9 cellular contexts compared by ENCODE assay signal in genomic region chr17:42329025-42329976, GRCh38. TPM values are rescaled to one million over a fixed set of nuclear protein-coding genes. Genes with fewer than 3 reads are reported as not detected.
A peak's percentile ranks its signal among the peaks of the same experiment; 100 is the strongest.
DNase-seq lines count a peak whose midpoint lies in the region; ATAC-seq and TF ChIP-seq lines count a peak whose summit lies in the region.
"Had no signal": no experiment of that assay in that cellular context is flagged by ENCODE, and none has a peak within 500 bp of the region (broad histone marks: within the 10 kb centered on the region; RNA-seq: fewer than 3 reads in every experiment).

No MANE protein-coding gene starts in this region.

- no peak overlapping the region; the same call in 1 of the 2 replicates for H3K14ac ChIP-seq in H9 (ENCODE audit: insufficient read depth, low read length)

- no peak overlapping the region for H2BK12ac ChIP-seq in H9 (ENCODE audit: insufficient read length, low read depth, low read length)

- H2AK5ac ChIP-seq in H9 (ENCODE audit: insufficient read length, low read length), result no peak overlapping the region

- H3K27me3 Mint-ChIP-seq in H9 (ENCODE audit: low read depth) (no peaks in the 10 kb centered on the region), T-helper 17 cell (no peaks in the 10 kb centered on the region), glutamatergic neuron (ENCODE audit: unreplicated experiment) (no peaks in the 10 kb centered on the region)

- peak overlapping the region; percentile 71 for H3T11ph ChIP-seq in H9 (ENCODE audit: low read length)

- ATAC-seq in T-helper 17 cell, result no peak
- ATAC-seq in sciatic nerve, result peak; percentile 76
- ATAC-seq in HG02885 (IDR thresholded peaks at IDR 0.05; ENCODE audit: poor library complexity, unreplicated experiment), result no peak
- ATAC-seq in HG03139 (IDR thresholded peaks at IDR 0.05; ENCODE audit: unreplicated experiment), result no peak
- no peak for ATAC-seq in HG03135 (IDR thresholded peaks at IDR 0.05; ENCODE audit: unreplicated experiment)

- H2BK15ac ChIP-seq in H9 (ENCODE audit: low read depth, low read length), result no peak overlapping the region

- no peak overlapping the region for H2AFZ ChIP-seq in H9 (ENCODE audit: low read length)

- H3K27ac Mint-ChIP-seq in H9 (peak overlapping the region; percentile 92 to 100 (median 98)), T-helper 17 cell (peak overlapping the region; percentile 11), glutamatergic neuron (ENCODE audit: unreplicated experiment) (peak overlapping the region; percentile 17)

- no peak overlapping the region for H2BK5ac ChIP-seq in H9 (ENCODE audit: insufficient read length, low read length)

- H3K9me3 Mint-ChIP-seq in H9 (no peaks in the 10 kb centered on the region), glutamatergic neuron (ENCODE audit: unreplicated experiment) (no peaks in the 10 kb centered on the region)

- H3K36me3 Mint-ChIP-seq in H9 (ENCODE audit: insufficient read depth in 1 of 3, low read depth in 3 of 3) (peaks cover 44 to 66% (median 48%) of the 10 kb centered on the region in 3 experiments), T-helper 17 cell (ENCODE audit: low read depth) (peaks cover 3% of the 10 kb centered on the region), glutamatergic neuron (ENCODE audit: unreplicated experiment) (no peaks in the 10 kb centered on the region)

- H2BK120ac ChIP-seq in H9 (ENCODE audit: low read depth, low read length, poor library complexity, severe bottlenecking), result peak overlapping the region; percentile 79

- H3K4me1 Mint-ChIP-seq in H9 (peaks cover 20 to 35% of the 10 kb centered on the region in 2 experiments), T-helper 17 cell (no peaks in the 10 kb centered on the region), glutamatergic neuron (ENCODE audit: low read depth, unreplicated experiment) (peaks cover 11% of the 10 kb centered on the region)

- peak overlapping the region; percentile 15 for H3K4me2 ChIP-seq in H9 (ENCODE audit: insufficient read depth, insufficient read length, low read length)

- no peak overlapping the region for H3K56ac ChIP-seq in H9 (ENCODE audit: insufficient read length, low read depth, low read length)

- H3K79me1 ChIP-seq in H9 (ENCODE audit: insufficient read depth, low read depth, low read length, poor library complexity, severe bottlenecking), result no peaks in the 10 kb centered on the region

- intact Hi-C loops in sciatic nerve (cut with DNase I), result no loop called here

- H3K27me3 ChIP-seq in H9 (ENCODE audit: insufficient read depth, low read length), result no peaks in the 10 kb centered on the region

- H2BK20ac ChIP-seq in H9 (ENCODE audit: low read depth, low read length, poor library complexity, severe bottlenecking), result no peak overlapping the region

- H4K20me1 ChIP-seq in H9 (ENCODE audit: control insufficient read depth, insufficient read depth, insufficient read length), result no peaks in the 10 kb centered on the region

- H4K91ac ChIP-seq in H9 (ENCODE audit: insufficient read length, low read depth, low read length), result no peak overlapping the region

- H4K5ac ChIP-seq in H9 (ENCODE audit: insufficient read length, low read depth, low read length), result no peak overlapping the region

- no peak overlapping the region; the same call in 1 of the 2 replicates for H3K4ac ChIP-seq in H9 (ENCODE audit: low read depth, low read length)

- H3K18ac ChIP-seq in H9 (ENCODE audit: insufficient read length, low read depth, low read length), result peak overlapping the region; percentile 4

- H3K23me2 ChIP-seq in H9 (ENCODE audit: insufficient read length, low read depth, low read length, poor library complexity, severe bottlenecking), result no peaks in the 10 kb centered on the region

- peak overlapping the region; percentile 35 to 67; a peak in 4 of 5 replicates for H3K4me3 Mint-ChIP-seq in H9
- no peak overlapping the region for H3K4me3 Mint-ChIP-seq in T-helper 17 cell
- H3K4me3 Mint-ChIP-seq in glutamatergic neuron (ENCODE audit: unreplicated experiment), result no peak overlapping the region

- H3K27ac ChIP-seq in H9 (ENCODE audit: insufficient read length, low read depth, low read length), result peak overlapping the region; percentile 97
- H3K27ac ChIP-seq: WERI-Rb-1 had no signal

- TF ChIP-seq CTCF in H9 (conservative IDR thresholded peaks at IDR 0.05) (no peak), glutamatergic neuron (IDR thresholded peaks at IDR 0.05; ENCODE audit: partially characterized antibody, unreplicated experiment) (no peak)

- no peak overlapping the region for H3K23ac ChIP-seq in H9 (ENCODE audit: insufficient read length, low read depth, low read length)

- DNase-seq in H9, result peak; percentile 95
- no peak for DNase-seq in T-helper 17 cell
- DNase-seq in glutamatergic neuron, result no peak
- DNase-seq in sciatic nerve (ENCODE audit: low spot score), result no peak
- DNase-seq in NCI-H2227 (lab: John Stamatoyannopoulos, UW; ENCODE audit: unreplicated experiment), result no peak
- DNase-seq: WERI-Rb-1 had no signal

- whole genome bisulfite sequencing in H9 (ENCODE audit: extremely low coverage, insufficient read length, low lambda C conversion rate), result no CpG with 5 or more reads among the region's 11 CpGs

- H3K9ac ChIP-seq in H9 (ENCODE audit: extremely low read depth, insufficient read length, low read length), result no peak overlapping the region

- H3K9me3 ChIP-seq in H9 (ENCODE audit: control insufficient read depth, low read depth, low read length), result no peaks in the 10 kb centered on the region
- no peaks in the 10 kb centered on the region for H3K9me3 ChIP-seq in T-helper 17 cell (ENCODE audit: control insufficient read depth, low read length, poor library complexity, severe bottlenecking)

- no peak overlapping the region for H4K8ac ChIP-seq in H9 (replicated peaks; ENCODE audit: insufficient read length, low read depth, low read length)

- H3K4me1 ChIP-seq in H9 (ENCODE audit: insufficient read depth, low read length), result peaks cover 5% of the 10 kb centered on the region

- H3K79me2 ChIP-seq in H9 (ENCODE audit: insufficient read depth, low read length), result no peaks in the 10 kb centered on the region; the same call in 1 of the 2 replicates

RNA-seq across cellular contexts. Expression of gene STAT5A, which starts 41.0 kb away (rescaled TPM):
- total RNA-seq in H9 (2021) (4.3 and 6.4 TPM in 2 replicates), T-helper 17 cell (100 to 1,000 TPM; 153 to 177 TPM), glutamatergic neuron (ENCODE audit: unreplicated experiment) (3.4 TPM), sciatic nerve (55.6 TPM)

RNA-seq across cellular contexts. Expression of gene STAT5B, which starts 53.1 kb away (rescaled TPM):
- total RNA-seq in H9 (2021) (42.9 and 46.2 TPM in 2 replicates), T-helper 17 cell (100 to 1,000 TPM; 202 to 225 TPM), glutamatergic neuron (ENCODE audit: unreplicated experiment) (31.9 TPM), sciatic nerve (90.8 TPM)

RNA-seq across cellular contexts. Expression of gene STAT3, which starts 58.9 kb away (rescaled TPM):
- total RNA-seq in H9 (2021) (82.1 and 83.2 TPM in 2 replicates), T-helper 17 cell (100 to 1,000 TPM; 203 to 221 TPM), glutamatergic neuron (ENCODE audit: unreplicated experiment) (68.0 TPM), sciatic nerve (284 TPM)

Comparison
In these comparisons a context has a peak if more than half of its experiments do, and no peak if none do; other contexts are left out.
1. H3K27ac Mint-ChIP-seq: peak in every context shown above with its lines; median percentile 98 in H9; 17 in glutamatergic neuron; 11 in T-helper 17 cell.
2. H3K4me3 Mint-ChIP-seq: peak in H9 (2 of 2); none in T-helper 17 cell (single experiment) and glutamatergic neuron (single experiment).